Comparison of ENCODE assay signal across 26 cellular contexts in genomic region chr1:25169168-25169567, GRCh38.
"Had no signal": no experiment of that assay in that cellular context is flagged by ENCODE, and none has a peak within 500 bp of the region (broad histone marks: within the 10 kb centered on the region; RNA-seq: fewer than 3 reads in every experiment).

No MANE protein-coding gene starts in this region.

- ATAC-seq: activated CD4-positive, alpha-beta T cell treated with anti-CD3 and anti-CD28 coated beads for 36 hours; activated T-cell treated with anti-CD3 and anti-CD28 coated beads, Interleukin-2, amount 50 U/mL, for 72 hours; lower lobe of right lung; naive thymus-derived CD8-positive, alpha-beta T cell; stimulated activated effector memory CD8-positive, alpha-beta T cell treated with anti-CD3 and anti-CD28 coated beads, Interleukin-12 subunit alpha, Interleukin-12 subunit beta, amount 100 ng/mL, for 72 hours; stimulated activated naive CD8-positive, alpha-beta T cell treated with anti-CD3 and anti-CD28 coated beads, Interleukin-15, amount 100 ng/mL, for 72 hours; T-cell had no signal

- H3K27ac ChIP-seq: coronary artery, lower lobe of right lung, prostate gland, right atrium auricular region, vagina had no signal

- FAIRE-seq: bronchial epithelial cell, endometrium, kidney, TTC549 had no signal

- H3K4me3 ChIP-seq: coronary artery, lower lobe of right lung, prostate gland, right atrium auricular region, vagina had no signal

- H3K9me3 ChIP-seq: lower lobe of right lung, prostate gland, right atrium auricular region, vagina had no signal

- H3K27me3 ChIP-seq: right atrium auricular region, vagina had no signal

- H3K4me1 ChIP-seq: lower lobe of right lung, prostate gland, right atrium auricular region, vagina had no signal

- H3K36me3 ChIP-seq: lower lobe of right lung, prostate gland, right atrium auricular region, vagina had no signal

- DNase-seq: activated B cell treated with CpG ODN at 0.5 μM for 24 hours; activated CD4-positive, alpha-beta T cell treated with anti-CD3 and anti-CD28 coated beads for 36 hours; activated CD4-positive, alpha-beta T cell treated with anti-CD3 and anti-CD28 coated beads, Interleukin-2, amount 50 U/mL, for 4 hours; activated effector memory CD4-positive, alpha-beta T cell treated with Interleukin-2 at 50 U/mL for 16 hours; activated naive CD4-positive, alpha-beta T cell treated with anti-CD3 and anti-CD28 coated beads for 36 hours; activated naive CD8-positive, alpha-beta T cell treated with anti-CD3 and anti-CD28 coated beads, Interleukin-2, amount 10 ng/mL, durations not matched to agents 7 days and 5 days; activated T-cell treated with anti-CD3 and anti-CD28 coated beads, Interleukin-2, amount 50 U/mL, for 72 hours; amygdala; erythroblast; foreskin fibroblast; kidney; lower lobe of right lung; mesendoderm; naive thymus-derived CD8-positive, alpha-beta T cell; stimulated activated CD4-positive, alpha-beta T cell treated with anti-CD3 and anti-CD28 coated beads, Interleukin-1b, Interleukin-23, amount 100 ng/mL, for 48 hours; stimulated activated naive CD8-positive, alpha-beta T cell treated with anti-CD3 and anti-CD28 coated beads, Interleukin-15, amount 100 ng/mL, for 72 hours; T-cell; trophoblast cell had no signal
